ENCODE assay signal across 8 cellular contexts in the genomic region with DNA sequence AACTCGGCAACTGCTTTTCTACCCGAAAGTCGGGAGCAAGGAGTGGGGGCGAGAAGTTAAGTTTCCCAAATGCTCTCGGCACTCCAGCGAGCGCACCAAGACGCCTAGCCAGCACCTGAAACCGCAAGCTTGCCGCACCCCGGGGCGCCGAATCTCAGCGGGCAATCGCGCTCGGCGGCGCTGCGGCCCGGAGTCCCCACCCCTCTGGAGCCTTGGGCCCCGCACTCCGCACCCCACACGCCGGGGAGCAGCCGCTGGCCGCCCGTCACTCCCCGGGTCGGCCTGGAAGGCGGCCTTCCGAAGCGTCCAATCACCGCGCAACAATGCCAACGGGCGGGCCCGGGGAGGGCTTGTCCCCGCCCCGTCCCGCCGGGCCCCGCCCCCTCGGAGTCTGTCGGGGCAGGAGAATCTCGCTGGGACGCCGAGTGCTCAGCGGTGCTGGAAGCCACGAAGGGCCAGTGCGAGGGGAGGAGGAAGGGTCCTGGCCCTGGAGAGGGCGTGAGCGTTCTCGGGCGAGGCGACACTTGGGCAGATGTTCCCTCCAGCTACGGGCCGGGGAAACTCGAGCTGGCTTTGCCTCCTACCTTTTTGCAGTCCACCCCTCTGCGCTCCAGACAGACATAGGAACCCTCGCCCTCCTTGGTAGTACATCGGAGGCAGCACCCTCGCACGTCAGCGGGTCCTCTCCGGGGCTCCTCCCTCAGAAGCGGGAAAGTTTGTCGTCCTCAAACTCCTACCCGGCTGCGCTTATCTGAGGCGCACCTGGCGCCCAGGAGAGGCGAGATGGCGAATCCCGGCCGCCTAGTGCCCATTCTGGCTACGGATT. TPM values are rescaled to one million over a fixed set of nuclear protein-coding genes. Genes with fewer than 3 reads are reported as not detected.
DNase-seq lines count a peak whose midpoint lies in the region; ATAC-seq and TF ChIP-seq lines count a peak whose summit lies in the region.

No MANE protein-coding gene starts in this region.

- CTCF ChIA-PET in activated naive CD4-positive, alpha-beta T cell treated with anti-CD3 and anti-CD28 coated beads, Interleukin-2, amount 10 ng/mL, durations not matched to agents 7 days and 5 days (lab: Charles Lee) = no interaction called here

- DNase-seq in DMS53 treated with DMSO at 0.1 percent for 48 hours (lab: John Stamatoyannopoulos, UW; ENCODE audit: unreplicated experiment) (peak; percentile 99), GM23338 (ENCODE audit: low spot score) (peak; percentile 94), Karpas-422 (peak; percentile 90), SHP77 treated with DMSO at 0.1 percent for 48 hours (lab: John Stamatoyannopoulos, UW) (peak; percentile 80), globus pallidus (ENCODE audit: low spot score) (peak; percentile 86), substantia nigra (lab: John Stamatoyannopoulos, UW) (peak; percentile 34 to 92 (median 80))
- peak; percentile 84 for DNase-seq in activated naive CD4-positive, alpha-beta T cell treated with anti-CD3 and anti-CD28 coated beads, Interleukin-2, amount 10 ng/mL, durations not matched to agents 7 days and 5 days

- H3F3A ChIP-seq in GM23338 (replicated peaks; ENCODE audit: low read depth) = no peaks in the 10 kb centered on the region

- H3K36me3 ChIP-seq in GM23338 (ENCODE audit: insufficient read depth) (no peaks in the 10 kb centered on the region), Karpas-422 (ENCODE audit: insufficient read depth, low read length) (no peaks in the 10 kb centered on the region), neutrophil (no peaks in the 10 kb centered on the region)

- H3K4me3 ChIP-seq in GM23338 (peak overlapping the region; percentile 84), Karpas-422 (ENCODE audit: low read length) (peak overlapping the region; percentile 61), neutrophil (ENCODE audit: low read depth in 1 of 2, low read length in 1 of 2) (peak overlapping the region; percentile 57 to 67)

- H3K79me2 ChIP-seq in GM23338 (replicated peaks; ENCODE audit: insufficient read depth) = no peaks in the 10 kb centered on the region
- H3K79me2 ChIP-seq in Karpas-422 (ENCODE audit: low read length) = no peaks in the 10 kb centered on the region

- no peaks in the 10 kb centered on the region for H3K9me3 Mint-ChIP-seq in GM23338
- no peaks in the 10 kb centered on the region for H3K9me3 Mint-ChIP-seq in activated naive CD4-positive, alpha-beta T cell treated with anti-CD3 and anti-CD28 coated beads, Interleukin-2, amount 10 ng/mL, durations not matched to agents 7 days and 5 days

- peak overlapping the region; percentile 98 for H2AFZ ChIP-seq in GM23338
- H2AFZ ChIP-seq in Karpas-422 (ENCODE audit: low read length) = peak overlapping the region; percentile 79

- no peak overlapping the region for H3K27ac Mint-ChIP-seq in GM23338
- H3K27ac Mint-ChIP-seq in activated naive CD4-positive, alpha-beta T cell treated with anti-CD3 and anti-CD28 coated beads, Interleukin-2, amount 10 ng/mL, durations not matched to agents 7 days and 5 days = no peak overlapping the region

- no peak overlapping the region for H3K27ac ChIP-seq in GM23338 (ENCODE audit: low read depth)
- H3K27ac ChIP-seq in Karpas-422 (ENCODE audit: low read length) = no peak overlapping the region
- no peak overlapping the region for H3K27ac ChIP-seq in neutrophil
- H3K27ac ChIP-seq in substantia nigra (ENCODE audit: low read depth, low read length, poor library complexity, severe bottlenecking) = peak overlapping the region; percentile 53

- H3K9me3 ChIP-seq in Karpas-422 (ENCODE audit: low read length) = no peaks in the 10 kb centered on the region
- no peaks in the 10 kb centered on the region for H3K9me3 ChIP-seq in neutrophil

- H4K20me1 ChIP-seq in GM23338 (replicated peaks; ENCODE audit: insufficient read depth) (0 out of 2 replicates have a peak, but pooled peaks cover 4% of the 10 kb centered on the region), Karpas-422 (ENCODE audit: insufficient read depth, low read depth, low read length) (no peaks in the 10 kb centered on the region)

- H3K4me3 Mint-ChIP-seq in GM23338 = peak overlapping the region; percentile 74
- H3K4me3 Mint-ChIP-seq in activated naive CD4-positive, alpha-beta T cell treated with anti-CD3 and anti-CD28 coated beads, Interleukin-2, amount 10 ng/mL, durations not matched to agents 7 days and 5 days = peak overlapping the region; percentile 59

- H3K9me2 ChIP-seq in GM23338 (ENCODE audit: insufficient read depth) (no peaks in the 10 kb centered on the region), Karpas-422 (replicated peaks; ENCODE audit: insufficient read depth, low read length) (no peaks in the 10 kb centered on the region)

- no peaks in the 10 kb centered on the region; the same call in 2 of the 3 replicates for H3K36me3 Mint-ChIP-seq in GM23338 (ENCODE audit: low read depth)
- H3K36me3 Mint-ChIP-seq in activated naive CD4-positive, alpha-beta T cell treated with anti-CD3 and anti-CD28 coated beads, Interleukin-2, amount 10 ng/mL, durations not matched to agents 7 days and 5 days = no peaks in the 10 kb centered on the region

- H3K4me2 ChIP-seq in GM23338 = peak overlapping the region; percentile 93
- peak overlapping the region; percentile 85 for H3K4me2 ChIP-seq in Karpas-422 (ENCODE audit: low read depth, low read length, poor library complexity, severe bottlenecking)

- H3K27me3 ChIP-seq in GM23338 (ENCODE audit: insufficient read depth) = peaks cover 67% of the 10 kb centered on the region
- 0 out of 2 replicates have a peak, but pooled peaks cover 2% of the 10 kb centered on the region for H3K27me3 ChIP-seq in Karpas-422 (ENCODE audit: low read length)
- H3K27me3 ChIP-seq in neutrophil = peaks cover 98% of the 10 kb centered on the region

- peaks cover 19% of the 10 kb centered on the region for H3K4me1 Mint-ChIP-seq in GM23338
- peaks cover 17% of the 10 kb centered on the region for H3K4me1 Mint-ChIP-seq in activated naive CD4-positive, alpha-beta T cell treated with anti-CD3 and anti-CD28 coated beads, Interleukin-2, amount 10 ng/mL, durations not matched to agents 7 days and 5 days

- H3K27me3 Mint-ChIP-seq in GM23338 (ENCODE audit: insufficient read depth, low read depth, poor library complexity) = peaks cover 53% of the 10 kb centered on the region
- H3K27me3 Mint-ChIP-seq in activated naive CD4-positive, alpha-beta T cell treated with anti-CD3 and anti-CD28 coated beads, Interleukin-2, amount 10 ng/mL, durations not matched to agents 7 days and 5 days = peaks cover 89% of the 10 kb centered on the region

- peaks cover 21% of the 10 kb centered on the region for H3K4me1 ChIP-seq in GM23338 (ENCODE audit: insufficient read depth)
- H3K4me1 ChIP-seq in Karpas-422 (ENCODE audit: low read length) = peaks cover 10% of the 10 kb centered on the region
- peaks cover 11 to 20% of the 10 kb centered on the region in 2 experiments for H3K4me1 ChIP-seq in neutrophil (ENCODE audit: control insufficient read depth in 1 of 2, insufficient read depth in 1 of 2, low read depth in 1 of 2, low read length in 1 of 2)

- peak; percentile 86 for ATAC-seq in GM23338

- TF ChIP-seq CTCF in GM23338 (conservative IDR thresholded peaks at IDR 0.05; ENCODE audit: low read depth in 2 of 2) = peak in 1 of 2 experiments; percentile 26; a peak in 1 of 4 replicates
- no peak for TF ChIP-seq CTCF in neutrophil (IDR thresholded peaks at IDR 0.05)

- peak overlapping the region; percentile 60 for H3K9ac ChIP-seq in Karpas-422 (ENCODE audit: low read length)

TF ChIP-seq in GM23338, 12 proteins besides CTCF, POLR2A, EP300 and RAD21 (continues in another document):
- no peak for TF ChIP-seq JUNB (IDR thresholded peaks at IDR 0.05; ENCODE audit: unreplicated experiment)
- 0 out of 2 replicates have a peak, but pooled peaks have one; percentile 25 for TF ChIP-seq POLR2AphosphoS5 (IDR thresholded peaks at IDR 0.05; ENCODE audit: low read depth)
- TF ChIP-seq ZNF331 (CRISPR knock-in tag; IDR thresholded peaks at IDR 0.05; ENCODE audit: low read depth) = no peak

RNA-seq across cellular contexts. Expression of a gene that starts 1.1 kb away (rescaled TPM):
- 0.14 and 0.47 TPM in 2 replicates for total RNA-seq in GM23338 (2014; rRNA removed; shearing (Covaris generic))
- 0.03 TPM in 1 of 2 replicates, not detected in the other for polyA plus RNA-seq in GM23338 (2016; fragmentation: Nextera tagmentation; extraction: Ambion mirVana)
- not detected in 2 replicates for total RNA-seq in Karpas-422 (2014; rRNA removed; shearing (Covaris generic); ENCODE audit: low replicate concordance)
